In the genomic region with DNA sequence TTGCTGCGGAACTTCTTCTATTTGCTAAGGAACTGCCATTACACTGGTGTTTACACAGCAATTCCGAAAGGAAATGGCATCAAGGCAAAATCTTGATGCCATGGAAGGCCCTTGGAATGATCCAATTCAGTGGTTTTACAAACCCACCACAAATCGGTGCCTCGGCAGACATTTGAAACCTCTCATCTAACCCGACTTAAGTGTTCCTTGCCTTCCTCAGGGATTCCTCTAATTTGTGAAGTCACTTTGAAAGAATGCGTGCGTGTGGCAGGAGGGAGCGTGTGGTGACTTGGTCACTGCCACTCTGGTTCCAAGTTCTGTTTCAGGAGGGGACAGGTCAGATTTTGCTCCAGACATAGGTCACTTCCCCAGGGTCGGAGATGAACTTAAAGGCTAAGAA, we compare ENCODE assay signal across 15 cellular contexts. TPM values are rescaled to one million over a fixed set of nuclear protein-coding genes. Genes with fewer than 3 reads are reported as not detected.
DNase-seq lines count a peak whose midpoint lies in the region; ATAC-seq and TF ChIP-seq lines count a peak whose summit lies in the region.
"Had no signal": no experiment of that assay in that cellular context is flagged by ENCODE, and none has a peak within 500 bp of the region (broad histone marks: within the 10 kb centered on the region; RNA-seq: fewer than 3 reads in every experiment).

No MANE protein-coding gene starts in this region.

- peak overlapping the region; percentile 15 for H3K9ac ChIP-seq in adipocyte (ENCODE audit: low read length)

- peaks cover 6 to 9% of the 10 kb centered on the region in 2 donors for H3K4me1 ChIP-seq in breast epithelium
- H3K4me1 ChIP-seq in adipocyte (ENCODE audit: control insufficient read depth, insufficient read depth, low read length): peaks cover 34% of the 10 kb centered on the region
- peaks cover 22% of the 10 kb centered on the region for H3K4me1 ChIP-seq in hepatocyte (ENCODE audit: insufficient read depth)
- H3K4me1 ChIP-seq in upper lobe of right lung: peaks cover 19% of the 10 kb centered on the region

- TF ChIP-seq CTCF in MCF 10A (IDR thresholded peaks at IDR 0.05; ENCODE audit: unreplicated experiment): no peak
- no peak for TF ChIP-seq CTCF in breast epithelium (IDR thresholded peaks at IDR 0.05)
- no peak for TF ChIP-seq CTCF in hepatocyte (IDR thresholded peaks at IDR 0.05; ENCODE audit: poor library complexity)
- no peak for TF ChIP-seq CTCF in type B pancreatic cell (conservative IDR thresholded peaks at IDR 0.05)
- no peak for TF ChIP-seq CTCF in upper lobe of right lung (IDR thresholded peaks at IDR 0.05)

- H2AFZ ChIP-seq in hepatocyte: no peak overlapping the region

- H3K4me1 Mint-ChIP-seq in MCF 10A (ENCODE audit: insufficient read depth, unreplicated experiment): peaks cover 9% of the 10 kb centered on the region
- peaks cover 27% of the 10 kb centered on the region for H3K4me1 Mint-ChIP-seq in type B pancreatic cell (ENCODE audit: unreplicated experiment)

- H3K4me3 Mint-ChIP-seq in MCF 10A (ENCODE audit: unreplicated experiment) (no peak overlapping the region), type B pancreatic cell (peak overlapping the region; percentile 61)
- H3K4me3 Mint-ChIP-seq: B cell had no signal

- TF ChIP-seq POLR2A in breast epithelium (IDR thresholded peaks at IDR 0.05): no peak

- no peaks in the 10 kb centered on the region for H3K27me3 Mint-ChIP-seq in MCF 10A (ENCODE audit: insufficient read depth, unreplicated experiment)
- no peaks in the 10 kb centered on the region for H3K27me3 Mint-ChIP-seq in type B pancreatic cell
- H3K27me3 Mint-ChIP-seq: B cell had no signal

- DNase-seq in MCF 10A (ENCODE audit: unreplicated experiment) (no peak), breast epithelium (ENCODE audit: low spot score in 2 of 2) (no peak), adipocyte (ENCODE audit: low read depth) (peak; percentile 75), hepatocyte (ENCODE audit: low spot score) (no peak), type B pancreatic cell (ENCODE audit: extremely low spot score, unreplicated experiment) (no peak), upper lobe of right lung (no peak), GM19238 (ENCODE audit: insufficient read length, low spot score) (no peak), SW 1271 (lab: John Stamatoyannopoulos, UW) (no peak)
- DNase-seq: cortex of kidney, GDM1, hypothalamus, NCI-H1105, SHP77 treated with DMSO at 0.1 percent for 48 hours, transverse colon had no signal

- intact Hi-C loops in MCF 10A (cut with micrococcal nuclease) (no loop called here), breast epithelium (cut with DNase I; ENCODE audit: low total_unique reads) (no loop called here), upper lobe of right lung (cut with DNase I) (no loop called here)

- POLR2A ChIA-PET in MCF 10A (lab: Yijun Ruan, JAX): interaction anchor here (1.5 to 2.3 kb wide), 2 partner anchors 15 to 23 kb away, joined by 5 to 6 read pairs; no protein-coding TSS in a partner anchor

- H3K36me3 Mint-ChIP-seq in MCF 10A (ENCODE audit: insufficient read depth, unreplicated experiment) (peaks cover 76% of the 10 kb centered on the region), type B pancreatic cell (peaks cover 26% of the 10 kb centered on the region)

- H3K9me2 ChIP-seq in hepatocyte (replicated peaks; ENCODE audit: insufficient read depth): no peaks in the 10 kb centered on the region

- H3K9me3 ChIP-seq in breast epithelium (no peaks in the 10 kb centered on the region), adipocyte (ENCODE audit: control insufficient read depth, low read length) (no peaks in the 10 kb centered on the region), hepatocyte (ENCODE audit: low read depth) (no peaks in the 10 kb centered on the region), upper lobe of right lung (no peaks in the 10 kb centered on the region)
- H3K9me3 ChIP-seq: transverse colon had no signal

- peaks cover 67% of the 10 kb centered on the region for H3K79me2 ChIP-seq in hepatocyte

- CTCF ChIA-PET in MCF 10A (lab: Yijun Ruan, JAX): interaction anchor here (1.5 to 1.7 kb wide), 2 partner anchors 9 to 20 kb away, joined by 3 to 6 read pairs; no protein-coding TSS in a partner anchor

- 69% methylated on average over 9 of the region's 9 CpGs for WGBS in hepatocyte (ENCODE audit: low lambda C conversion rate, missing lambda C conversion rate)

- H3K36me3 ChIP-seq in breast epithelium (no peaks in the 10 kb centered on the region), adipocyte (ENCODE audit: control insufficient read depth, insufficient read depth, low read length, severe bottlenecking) (peaks cover 43% of the 10 kb centered on the region), hepatocyte (replicated peaks; ENCODE audit: insufficient read depth, low read depth) (no peaks in the 10 kb centered on the region), upper lobe of right lung (peaks cover 41% of the 10 kb centered on the region)

- H3K9me3 Mint-ChIP-seq in MCF 10A (ENCODE audit: unreplicated experiment): no peaks in the 10 kb centered on the region
- H3K9me3 Mint-ChIP-seq in type B pancreatic cell: no peaks in the 10 kb centered on the region

- H3K4me3 ChIP-seq in breast epithelium (no peak overlapping the region), adipocyte (ENCODE audit: low read length) (peak overlapping the region; percentile 34), hepatocyte (no peak overlapping the region), upper lobe of right lung (no peak overlapping the region)
- H3K4me3 ChIP-seq: transverse colon had no signal

- ATAC-seq in upper lobe of right lung: no peak

- H3K27ac Mint-ChIP-seq in MCF 10A (ENCODE audit: low read depth, unreplicated experiment) (peak overlapping the region; percentile 27), type B pancreatic cell (peak overlapping the region; percentile 70)
- H3K27ac Mint-ChIP-seq: B cell had no signal

- H3K27me3 ChIP-seq in breast epithelium (no peaks in the 10 kb centered on the region), adipocyte (replicated peaks; ENCODE audit: control insufficient read depth, insufficient read depth, low read length) (no peaks in the 10 kb centered on the region), hepatocyte (no peaks in the 10 kb centered on the region), upper lobe of right lung (no peaks in the 10 kb centered on the region)
- H3K27me3 ChIP-seq: transverse colon had no signal

- BruUV-seq in MCF 10A (replicated peaks; lab: Mats Ljungman, UMichigan): no TSS peak

- H3K4me2 ChIP-seq in hepatocyte: peak overlapping the region; percentile 44

- peaks cover 8% of the 10 kb centered on the region for H4K20me1 ChIP-seq in hepatocyte (ENCODE audit: insufficient read depth, poor library complexity, severe bottlenecking)

- H3K27ac ChIP-seq in breast epithelium: no peak overlapping the region
- peak overlapping the region; percentile 30 for H3K27ac ChIP-seq in hepatocyte
- H3K27ac ChIP-seq in upper lobe of right lung: no peak overlapping the region
- H3K27ac ChIP-seq: transverse colon had no signal

RNA-seq across cellular contexts. Expression of gene NOP14, which starts 4.8 kb away (rescaled TPM):
- total RNA-seq in MCF 10A (2022) (44.0 and 65.6 TPM in 2 replicates), breast epithelium (10 to 100 TPM; 21.2 to 33.1 (median 23.4) TPM), hepatocyte (18.2 and 22.7 TPM in 2 replicates), type B pancreatic cell (ENCODE audit: low replicate concordance) (32.4 and 33.8 TPM in 2 replicates), upper lobe of right lung (21.4 TPM)
- polyA plus RNA-seq in hepatocyte: 18.8 and 21.7 TPM in 2 replicates

RNA-seq across cellular contexts. Expression of gene GRK4, which starts 4.9 kb away (rescaled TPM):
- total RNA-seq in MCF 10A (2022) (4.5 and 5.9 TPM in 2 replicates), breast epithelium (1 to 10 TPM; 3.8 to 6.9 (median 5.8) TPM), hepatocyte (4.9 and 5.4 TPM in 2 replicates), type B pancreatic cell (ENCODE audit: low replicate concordance) (8.9 and 9.3 TPM in 2 replicates), upper lobe of right lung (8.0 TPM)
- polyA plus RNA-seq in hepatocyte: 5.5 and 6.1 TPM in 2 replicates
